17 cellular contexts compared by ENCODE assay signal in genomic region chr17:39365872-39366271, GRCh38. TPM values are rescaled to one million over a fixed set of nuclear protein-coding genes. Genes with fewer than 3 reads are reported as not detected.
DNase-seq lines count a peak whose midpoint lies in the region; ATAC-seq and TF ChIP-seq lines count a peak whose summit lies in the region.
"Had no signal": no experiment of that assay in that cellular context is flagged by ENCODE, and none has a peak within 500 bp of the region (broad histone marks: within the 10 kb centered on the region; RNA-seq: fewer than 3 reads in every experiment).

No MANE protein-coding gene starts in this region.

- TF ChIP-seq POLR2A in testis (IDR thresholded peaks at IDR 0.05) = no peak

- intact Hi-C loops in ascending aorta (cut with DNase I) (loop anchor here (5.0 kb wide), 2 partner anchors 36 to 84 kb away; partner anchors contain the start of gene FBXL20), left lung (cut with DNase I) (no loop called here), testis (cut with DNase I; ENCODE audit: low total_unique reads) (no loop called here)

- H3K27me3 ChIP-seq in HL-60 (ENCODE audit: insufficient read depth, poor library complexity, severe bottlenecking) = no peaks in the 10 kb centered on the region
- H3K27me3 ChIP-seq in ascending aorta = no peaks in the 10 kb centered on the region
- no peaks in the 10 kb centered on the region for H3K27me3 ChIP-seq in left lung
- H3K27me3 ChIP-seq in testis = no peaks in the 10 kb centered on the region
- H3K27me3 ChIP-seq: BLaER1, gastrocnemius medialis had no signal

- DNase-seq in HL-60 (ENCODE audit: low read depth in 1 of 2, low spot score in 1 of 2) (no peak), ascending aorta (ENCODE audit: low spot score in 2 of 2) (no peak), left lung (no peak), testis (no peak), activated T-cell treated with anti-CD3 and anti-CD28 coated beads for 4 hours (no peak), NCI-H2029 (lab: John Stamatoyannopoulos, UW) (no peak)
- no peak for DNase-seq in activated CD4-positive, CD25-positive, alpha-beta regulatory T cell treated with anti-CD3 and anti-CD28 coated beads, Interleukin-2, amount 50 U/mL, for 72 hours
- DNase-seq: activated naive CD8-positive, alpha-beta T cell treated with anti-CD3 and anti-CD28 coated beads, Interleukin-2, amount 10 ng/mL, durations not matched to agents 7 days and 5 days; activated T-cell treated with anti-CD3 and anti-CD28 coated beads, Interleukin-2, amount 50 U/mL, for 24 hours; caudate nucleus; gastrocnemius medialis; immature natural killer cell; MM.1S; NCI-H187 treated with DMSO at 0.1 percent for 48 hours; NCI-H526; SW 1271 had no signal

- TF ChIP-seq CTCF in HL-60 (IDR thresholded peaks at IDR 0.05; ENCODE audit: insufficient read depth, low read length) (no peak), ascending aorta (IDR thresholded peaks at IDR 0.05) (no peak), left lung (IDR thresholded peaks at IDR 0.05) (no peak), testis (IDR thresholded peaks at IDR 0.05) (no peak)

- H3K9me3 ChIP-seq in ascending aorta (no peaks in the 10 kb centered on the region), left lung (no peaks in the 10 kb centered on the region), testis (no peaks in the 10 kb centered on the region)
- H3K9me3 ChIP-seq: BLaER1, gastrocnemius medialis had no signal

- H3K4me3 ChIP-seq in HL-60 (replicated peaks; ENCODE audit: insufficient read depth, low read length) = peak overlapping the region; percentile 10
- H3K4me3 ChIP-seq in ascending aorta = peak overlapping the region in 1 of 2 donors; percentile 42
- H3K4me3 ChIP-seq in left lung = no peak overlapping the region
- no peak overlapping the region for H3K4me3 ChIP-seq in testis
- H3K4me3 ChIP-seq: BLaER1, gastrocnemius medialis had no signal

- H3K27ac ChIP-seq in HL-60 (replicated peaks) (peak overlapping the region; percentile 72), ascending aorta (peak overlapping the region; percentile 69 to 77), left lung (peak overlapping the region; percentile 10 to 70), testis (peak overlapping the region; percentile 48 to 74)
- H3K27ac ChIP-seq: BLaER1 had no signal

- no peak for ATAC-seq in left lung

- H3K4me1 ChIP-seq in ascending aorta = peaks cover 7 to 12% of the 10 kb centered on the region in 2 donors
- H3K4me1 ChIP-seq in left lung = peaks cover 0 to 42% of the 10 kb centered on the region in 2 donors
- H3K4me1 ChIP-seq in testis = peaks cover 19% of the 10 kb centered on the region

- WGBS in testis, 2 donors = 59% methylated on average over 5 of the region's 5 CpGs

- H3K36me3 ChIP-seq in ascending aorta = no peaks in the 10 kb centered on the region
- no peaks in the 10 kb centered on the region for H3K36me3 ChIP-seq in left lung
- no peaks in the 10 kb centered on the region for H3K36me3 ChIP-seq in testis (ENCODE audit: low read depth, missing control alignments)
- H3K36me3 ChIP-seq: gastrocnemius medialis had no signal

RNA-seq across cellular contexts. Expression of gene FBXL20, which starts 35.6 kb away (rescaled TPM):
- total RNA-seq in ascending aorta (27.1 TPM), left lung (10 to 100 TPM; 19.9 to 27.3 TPM), testis (10 to 100 TPM; 62.5 to 67.5 TPM)
- 29.7 TPM for polyA plus RNA-seq in testis (ENCODE audit: insufficient read depth, low read depth, low replicate concordance)
